15 cellular contexts compared by ENCODE assay signal in genomic region chr3:49738067-49738713, GRCh38. TPM values are rescaled to one million over a fixed set of nuclear protein-coding genes. Genes with fewer than 3 reads are reported as not detected.
"Had no signal": no experiment of that assay in that cellular context is flagged by ENCODE, and none has a peak within 500 bp of the region (broad histone marks: within the 10 kb centered on the region; RNA-seq: fewer than 3 reads in every experiment).

No MANE protein-coding gene starts in this region.

- ATAC-seq: gastrocnemius medialis, left lung, SK-N-SH treated with all-trans-retinoic acid at 6 μM for 48 hours had no signal

- H3K27me3 Mint-ChIP-seq: activated B cell treated with CpG ODN at 0.5 μM for 24 hours had no signal

- H3K4me3 Mint-ChIP-seq: activated B cell treated with CpG ODN at 0.5 μM for 24 hours; neural crest cell; T-helper 1 cell treated with Interleukin-12 subunit alpha and Interleukin-12 subunit beta and Interleukin-4 antibody, amounts not matched to agents 30 μg/mL and 1 μg/mL, for 36 hours had no signal

- H3K4me1 Mint-ChIP-seq: activated B cell treated with CpG ODN at 0.5 μM for 24 hours, neural crest cell had no signal

- DNase-seq: activated B cell treated with CpG ODN at 0.5 μM for 24 hours; activated effector memory CD4-positive, alpha-beta T cell treated with anti-CD3 and anti-CD28 coated beads, Interleukin-2, amount 50 U/mL, for 16 hours; central memory CD4-positive, alpha-beta T cell; cortex of kidney; effector CD8-positive, alpha-beta T cell; gastrocnemius medialis; islet precursor cell; left lung; mesendoderm had no signal

- H3K9me3 Mint-ChIP-seq: activated B cell treated with CpG ODN at 0.5 μM for 24 hours; neural crest cell; T-helper 1 cell treated with Interleukin-12 subunit alpha and Interleukin-12 subunit beta and Interleukin-4 antibody, amounts not matched to agents 30 μg/mL and 1 μg/mL, for 36 hours had no signal

- H3K27ac Mint-ChIP-seq: activated B cell treated with CpG ODN at 0.5 μM for 24 hours; T-helper 1 cell treated with Interleukin-12 subunit alpha and Interleukin-12 subunit beta and Interleukin-4 antibody, amounts not matched to agents 30 μg/mL and 1 μg/mL, for 36 hours had no signal

RNA-seq across cellular contexts. Expression of gene AMIGO3, which starts 18.7 kb away (rescaled TPM):
- total RNA-seq: activated B cell treated with CpG ODN at 0.5 μM for 24 hours, osteocyte, renal cortical epithelial cell, urinary bladder had no signal
